ENCODE assay signal across 28 cellular contexts in genomic region chr22:43205748-43206514, GRCh38. TPM values are rescaled to one million over a fixed set of nuclear protein-coding genes. Genes with fewer than 3 reads are reported as not detected.
DNase-seq lines count a peak whose midpoint lies in the region; ATAC-seq and TF ChIP-seq lines count a peak whose summit lies in the region.
"Had no signal": no experiment of that assay in that cellular context is flagged by ENCODE, and none has a peak within 500 bp of the region (broad histone marks: within the 10 kb centered on the region; RNA-seq: fewer than 3 reads in every experiment).

No MANE protein-coding gene starts in this region.

- H4K20me1 ChIP-seq in BLaER1 = no peaks in the 10 kb centered on the region

- H3K27me3 ChIP-seq in BLaER1 (no peaks in the 10 kb centered on the region), gastroesophageal sphincter (no peaks in the 10 kb centered on the region)
- H3K27me3 ChIP-seq: brain microvascular endothelial cell, heart left ventricle, left lung, transverse colon had no signal

- H3K4me2 ChIP-seq in BLaER1 = peak overlapping the region; percentile 82

- H3K9ac ChIP-seq in BLaER1 = peak overlapping the region; percentile 58; the same call in 1 of the 2 replicates

- no peak for TF ChIP-seq POLR2A in gastroesophageal sphincter (IDR thresholded peaks at IDR 0.05)

- intact Hi-C loops in activated CD4-positive, alpha-beta T cell treated with anti-CD3 and anti-CD28 coated beads for 36 hours (cut with DNase I, micrococcal nuclease) = no loop called here

- peak; percentile 40 for DNase-seq in activated CD4-positive, alpha-beta T cell treated with anti-CD3 and anti-CD28 coated beads for 36 hours
- no peak for DNase-seq in activated CD4-positive, alpha-beta T cell treated with anti-CD3 and anti-CD28 coated beads, Interleukin-2, amount 10 ng/mL, durations not matched to agents 7 days and 5 days
- DNase-seq in naive thymus-derived CD8-positive, alpha-beta T cell = peak in 2 of 10 donors; percentile 11 to 63
- DNase-seq in NCI-H774 (lab: John Stamatoyannopoulos, UW) = no peak
- DNase-seq: activated CD4-positive, CD25-positive, alpha-beta regulatory T cell; activated CD8-positive, alpha-beta memory T cell treated with anti-CD3 and anti-CD28 coated beads, Interleukin-2, amount 50 U/mL, for 4 hours; brain microvascular endothelial cell; Calu3; cortex of kidney; H9; Karpas-422; NCI-H1048; NCI-H2029 treated with DMSO at 0.1 percent for 48 hours; NCI-H446; stimulated activated naive CD4-positive, alpha-beta T cell treated with Interleukin-2 at 50 U/mL for 16 hours; transverse colon had no signal

- no peaks in the 10 kb centered on the region for H3K36me3 ChIP-seq in BLaER1
- H3K36me3 ChIP-seq in gastroesophageal sphincter = peaks cover 0 to 86% of the 10 kb centered on the region in 2 donors
- H3K36me3 ChIP-seq: brain microvascular endothelial cell, heart left ventricle, left lung, transverse colon had no signal

- TF ChIP-seq EP300 in gastroesophageal sphincter (IDR thresholded peaks at IDR 0.05) = no peak

- H3K27ac ChIP-seq in BLaER1 = peak overlapping the region; percentile 52; the same call in 1 of the 2 replicates
- no peak overlapping the region for H3K27ac ChIP-seq in gastroesophageal sphincter
- H3K27ac ChIP-seq: 22Rv1, brain microvascular endothelial cell, heart left ventricle, left lung, SK-N-MC, transverse colon had no signal

- peaks cover 19% of the 10 kb centered on the region for H3K4me1 ChIP-seq in BLaER1
- no peaks in the 10 kb centered on the region for H3K4me1 ChIP-seq in gastroesophageal sphincter
- H3K4me1 ChIP-seq: left lung, transverse colon had no signal

- no peak for TF ChIP-seq CTCF in gastroesophageal sphincter (IDR thresholded peaks at IDR 0.05)

- CTCF ChIA-PET in activated CD4-positive, alpha-beta T cell treated with anti-CD3 and anti-CD28 coated beads for 36 hours (lab: Charles Lee) = no interaction called here
- CTCF ChIA-PET in activated CD4-positive, alpha-beta T cell treated with anti-CD3 and anti-CD28 coated beads, Interleukin-2, amount 10 ng/mL, durations not matched to agents 7 days and 5 days (lab: Charles Lee) = no interaction called here

- H3K27ac Mint-ChIP-seq in activated CD4-positive, alpha-beta T cell treated with anti-CD3 and anti-CD28 coated beads for 36 hours = no peak overlapping the region
- H3K27ac Mint-ChIP-seq in activated CD4-positive, alpha-beta T cell treated with anti-CD3 and anti-CD28 coated beads, Interleukin-2, amount 10 ng/mL, durations not matched to agents 7 days and 5 days = no peak overlapping the region
- H3K27ac Mint-ChIP-seq in activated T-helper 17 cell treated with anti-CD3 and anti-CD28 coated beads, Interleukin-2, amount 50 U/mL, for 72 hours = peak overlapping the region; percentile 54
- peak overlapping the region in 6 of 10 donors; percentile 13 to 78 (median 62) for H3K27ac Mint-ChIP-seq in naive thymus-derived CD8-positive, alpha-beta T cell
- H3K27ac Mint-ChIP-seq: B cell, mesothelial cell of epicardium had no signal

- H3K4me1 Mint-ChIP-seq in activated CD4-positive, alpha-beta T cell treated with anti-CD3 and anti-CD28 coated beads for 36 hours = peaks cover 3% of the 10 kb centered on the region
- H3K4me1 Mint-ChIP-seq in activated CD4-positive, alpha-beta T cell treated with anti-CD3 and anti-CD28 coated beads, Interleukin-2, amount 10 ng/mL, durations not matched to agents 7 days and 5 days = peaks cover 2% of the 10 kb centered on the region
- peaks cover 6% of the 10 kb centered on the region for H3K4me1 Mint-ChIP-seq in activated T-helper 17 cell treated with anti-CD3 and anti-CD28 coated beads, Interleukin-2, amount 50 U/mL, for 72 hours
- peaks cover 8 to 16% (median 12%) of the 10 kb centered on the region in 4 donors for H3K4me1 Mint-ChIP-seq in naive thymus-derived CD8-positive, alpha-beta T cell

- no peaks in the 10 kb centered on the region for H3K27me3 Mint-ChIP-seq in activated CD4-positive, alpha-beta T cell treated with anti-CD3 and anti-CD28 coated beads for 36 hours
- H3K27me3 Mint-ChIP-seq in activated CD4-positive, alpha-beta T cell treated with anti-CD3 and anti-CD28 coated beads, Interleukin-2, amount 10 ng/mL, durations not matched to agents 7 days and 5 days = no peaks in the 10 kb centered on the region
- H3K27me3 Mint-ChIP-seq in activated T-helper 17 cell treated with anti-CD3 and anti-CD28 coated beads, Interleukin-2, amount 50 U/mL, for 72 hours = no peaks in the 10 kb centered on the region
- no peaks in the 10 kb centered on the region for H3K27me3 Mint-ChIP-seq in naive thymus-derived CD8-positive, alpha-beta T cell

- H3K36me3 Mint-ChIP-seq in activated CD4-positive, alpha-beta T cell treated with anti-CD3 and anti-CD28 coated beads for 36 hours (ENCODE audit: low read depth) = no peaks in the 10 kb centered on the region
- H3K36me3 Mint-ChIP-seq in activated CD4-positive, alpha-beta T cell treated with anti-CD3 and anti-CD28 coated beads, Interleukin-2, amount 10 ng/mL, durations not matched to agents 7 days and 5 days (ENCODE audit: low read depth) = no peaks in the 10 kb centered on the region
- no peaks in the 10 kb centered on the region for H3K36me3 Mint-ChIP-seq in activated T-helper 17 cell treated with anti-CD3 and anti-CD28 coated beads, Interleukin-2, amount 50 U/mL, for 72 hours (ENCODE audit: low read depth)
- no peaks in the 10 kb centered on the region for H3K36me3 Mint-ChIP-seq in naive thymus-derived CD8-positive, alpha-beta T cell
- H3K36me3 Mint-ChIP-seq: mesothelial cell of epicardium had no signal

- H3K9me3 ChIP-seq in BLaER1 = no peaks in the 10 kb centered on the region
- no peaks in the 10 kb centered on the region for H3K9me3 ChIP-seq in gastroesophageal sphincter
- H3K9me3 ChIP-seq: heart left ventricle, left lung, transverse colon had no signal

- H3K4me3 Mint-ChIP-seq in activated CD4-positive, alpha-beta T cell treated with anti-CD3 and anti-CD28 coated beads for 36 hours = no peak overlapping the region
- H3K4me3 Mint-ChIP-seq in activated CD4-positive, alpha-beta T cell treated with anti-CD3 and anti-CD28 coated beads, Interleukin-2, amount 10 ng/mL, durations not matched to agents 7 days and 5 days = no peak overlapping the region
- no peak overlapping the region for H3K4me3 Mint-ChIP-seq in activated T-helper 17 cell treated with anti-CD3 and anti-CD28 coated beads, Interleukin-2, amount 50 U/mL, for 72 hours
- peak overlapping the region in 7 of 10 donors; percentile 4 to 62 (median 37) for H3K4me3 Mint-ChIP-seq in naive thymus-derived CD8-positive, alpha-beta T cell
- H3K4me3 Mint-ChIP-seq: B cell, H9, mesothelial cell of epicardium had no signal

- 83 to 86% methylated on average over 2 to 4 of the region's 5 CpGs for WGBS in gastroesophageal sphincter (ENCODE audit: low coverage in 1 of 2), 2 donors

- H3K4me3 ChIP-seq in BLaER1 = no peak overlapping the region
- H3K4me3 ChIP-seq in gastroesophageal sphincter = no peak overlapping the region
- H3K4me3 ChIP-seq: heart left ventricle, left lung, SK-N-MC, transverse colon had no signal

- no peaks in the 10 kb centered on the region for H3K9me3 Mint-ChIP-seq in activated CD4-positive, alpha-beta T cell treated with anti-CD3 and anti-CD28 coated beads for 36 hours (ENCODE audit: low read depth)
- no peaks in the 10 kb centered on the region for H3K9me3 Mint-ChIP-seq in activated CD4-positive, alpha-beta T cell treated with anti-CD3 and anti-CD28 coated beads, Interleukin-2, amount 10 ng/mL, durations not matched to agents 7 days and 5 days
- no peaks in the 10 kb centered on the region for H3K9me3 Mint-ChIP-seq in activated T-helper 17 cell treated with anti-CD3 and anti-CD28 coated beads, Interleukin-2, amount 50 U/mL, for 72 hours
- H3K9me3 Mint-ChIP-seq in naive thymus-derived CD8-positive, alpha-beta T cell = no peaks in the 10 kb centered on the region
- H3K9me3 Mint-ChIP-seq: H9, mesothelial cell of epicardium had no signal

- ATAC-seq in activated CD4-positive, alpha-beta T cell treated with anti-CD3 and anti-CD28 coated beads for 36 hours = peak; percentile 49
- peak; percentile 25 for ATAC-seq in activated T-helper 17 cell treated with anti-CD3 and anti-CD28 coated beads, Interleukin-2, amount 50 U/mL, for 72 hours (replicated peaks)
- ATAC-seq in naive thymus-derived CD8-positive, alpha-beta T cell = peak; percentile 42 to 47
- no peak for ATAC-seq in GM18498 (IDR thresholded peaks at IDR 0.05; ENCODE audit: unreplicated experiment)
- no peak for ATAC-seq in gastroesophageal sphincter
- ATAC-seq: heart left ventricle, left lung, sciatic nerve had no signal

- POLR2A ChIA-PET in activated CD4-positive, alpha-beta T cell treated with anti-CD3 and anti-CD28 coated beads for 36 hours (lab: Charles Lee) = no interaction called here
- POLR2A ChIA-PET in activated CD4-positive, alpha-beta T cell treated with anti-CD3 and anti-CD28 coated beads, Interleukin-2, amount 10 ng/mL, durations not matched to agents 7 days and 5 days (lab: Charles Lee) = no interaction called here
- POLR2A ChIA-PET in naive thymus-derived CD8-positive, alpha-beta T cell (lab: Charles Lee) = interaction anchor here (1.0 kb wide), 1 partner anchor 19 kb away, joined by 3 read pairs; the partner anchor contains the start of gene TTLL12

RNA-seq across cellular contexts. Expression of gene TTLL12, which starts 19.0 kb away (rescaled TPM):
- total RNA-seq in activated CD4-positive, alpha-beta T cell treated with anti-CD3 and anti-CD28 coated beads for 36 hours = 10 to 100 TPM; 75.8 to 85.2 TPM
- total RNA-seq in activated CD4-positive, alpha-beta T cell treated with anti-CD3 and anti-CD28 coated beads, Interleukin-2, amount 10 ng/mL, durations not matched to agents 7 days and 5 days = 10 to 100 TPM; 42.9 to 44.6 TPM
- 10 to 100 TPM; 53.5 to 84.8 TPM for total RNA-seq in activated T-helper 17 cell treated with anti-CD3 and anti-CD28 coated beads, Interleukin-2, amount 50 U/mL, for 72 hours
- 10 to 100 TPM; 26.0 to 26.9 TPM for total RNA-seq in naive thymus-derived CD8-positive, alpha-beta T cell
- polyA plus RNA-seq in naive thymus-derived CD8-positive, alpha-beta T cell = 10 to 100 TPM; 16.2 to 31.4 (median 25.3) TPM
- total RNA-seq in gastroesophageal sphincter = 10 to 100 TPM; 20.8 to 34.5 (median 23.4) TPM

RNA-seq across cellular contexts. Expression of gene TSPO, which starts 54.6 kb away (rescaled TPM):
- total RNA-seq in activated CD4-positive, alpha-beta T cell treated with anti-CD3 and anti-CD28 coated beads for 36 hours = 100 to 1,000 TPM in 1 of 2 experiments, 10 to 100 TPM in 1; 61.7 to 114 TPM
- total RNA-seq in activated CD4-positive, alpha-beta T cell treated with anti-CD3 and anti-CD28 coated beads, Interleukin-2, amount 10 ng/mL, durations not matched to agents 7 days and 5 days = 100 to 1,000 TPM in 1 of 2 experiments, 10 to 100 TPM in 1; 90.9 to 122 TPM
- total RNA-seq in activated T-helper 17 cell treated with anti-CD3 and anti-CD28 coated beads, Interleukin-2, amount 50 U/mL, for 72 hours = 100 to 1,000 TPM; 127 to 199 TPM
- total RNA-seq in naive thymus-derived CD8-positive, alpha-beta T cell = 10 to 100 TPM; 64.0 to 69.0 TPM
- 100 to 1,000 TPM; 284 to 305 (median 304) TPM for polyA plus RNA-seq in naive thymus-derived CD8-positive, alpha-beta T cell
- 100 to 1,000 TPM; 112 to 240 (median 178) TPM for total RNA-seq in gastroesophageal sphincter
- polyA plus RNA-seq: neural cell had no signal

Comparison
In these comparisons a context has a peak if more than half of its experiments do, and no peak if none do; other contexts are left out.
1. ATAC-seq: peak in activated CD4-positive, alpha-beta T cell treated with anti-CD3 and anti-CD28 coated beads for 36 hours (single experiment), activated T-helper 17 cell treated with anti-CD3 and anti-CD28 coated beads, Interleukin-2, amount 50 U/mL, for 72 hours (single experiment) and naive thymus-derived CD8-positive, alpha-beta T cell (2 of 2); none in GM18498 (single experiment) and gastroesophageal sphincter (single experiment).
2. H3K27ac Mint-ChIP-seq: peak in activated T-helper 17 cell treated with anti-CD3 and anti-CD28 coated beads, Interleukin-2, amount 50 U/mL, for 72 hours (single experiment) and naive thymus-derived CD8-positive, alpha-beta T cell (6 of 10); none in activated CD4-positive, alpha-beta T cell treated with anti-CD3 and anti-CD28 coated beads for 36 hours (single experiment) and activated CD4-positive, alpha-beta T cell treated with anti-CD3 and anti-CD28 coated beads, Interleukin-2, amount 10 ng/mL, durations not matched to agents 7 days and 5 days (single experiment).
3. H3K4me3 Mint-ChIP-seq: peak in naive thymus-derived CD8-positive, alpha-beta T cell (7 of 10); none in activated CD4-positive, alpha-beta T cell treated with anti-CD3 and anti-CD28 coated beads for 36 hours (single experiment), activated CD4-positive, alpha-beta T cell treated with anti-CD3 and anti-CD28 coated beads, Interleukin-2, amount 10 ng/mL, durations not matched to agents 7 days and 5 days (single experiment) and activated T-helper 17 cell treated with anti-CD3 and anti-CD28 coated beads, Interleukin-2, amount 50 U/mL, for 72 hours (single experiment).